8 cellular contexts compared by ENCODE assay signal in the genomic region with DNA sequence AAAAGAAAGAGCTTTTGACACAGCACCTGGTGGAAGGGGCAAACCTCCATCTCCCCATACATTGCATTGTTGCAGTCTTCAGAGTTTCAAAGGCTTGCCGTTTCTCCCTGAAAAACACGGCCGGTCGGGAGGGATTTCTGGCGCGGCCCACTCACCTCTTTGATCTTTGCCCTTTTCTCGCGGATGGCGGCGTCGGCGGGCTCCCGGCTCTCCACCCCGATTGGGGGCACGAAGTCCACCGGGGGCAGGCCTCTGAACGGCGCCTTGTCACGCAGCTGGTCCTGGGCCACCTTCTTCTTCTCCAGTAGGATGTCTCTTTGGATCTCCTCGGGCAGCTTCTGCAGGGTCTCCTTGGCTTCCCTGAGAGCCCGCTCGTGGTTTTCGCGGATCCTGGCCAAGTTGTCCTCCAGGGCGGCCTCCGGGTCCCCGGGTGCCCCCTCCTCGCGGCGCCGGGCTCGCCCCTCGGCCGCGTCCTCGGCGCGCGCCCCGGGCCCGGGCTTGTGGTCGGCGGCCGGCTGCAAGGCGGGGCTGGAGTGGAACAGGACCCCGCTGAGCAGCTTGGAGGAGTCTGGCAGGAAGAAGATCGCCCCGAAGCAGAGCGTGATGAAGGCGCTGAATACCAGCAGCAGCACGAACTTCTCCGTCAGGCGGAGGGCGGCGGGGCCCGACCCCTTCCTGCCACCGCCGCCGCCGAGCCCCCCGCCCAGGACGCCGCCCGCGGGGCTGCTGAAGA. TPM values are rescaled to one million over a fixed set of nuclear protein-coding genes. Genes with fewer than 3 reads are reported as not detected.
A peak's percentile ranks its signal among the peaks of the same experiment; 100 is the strongest.
DNase-seq lines count a peak whose midpoint lies in the region; ATAC-seq and TF ChIP-seq lines count a peak whose summit lies in the region.

No MANE protein-coding gene starts in this region.

- DNase-seq in Caco-2 (peak; percentile 54 to 59), NCI-H69 (lab: John Stamatoyannopoulos, UW) (peak; percentile 86), glomerular visceral epithelial cell (ENCODE audit: extremely low spot score) (peak; percentile 25), prostate gland (ENCODE audit: low spot score) (no peak), UCSD-AML1 (lab: John Stamatoyannopoulos, UW; ENCODE audit: unreplicated experiment) (no peak), SIG-M5 (lab: John Stamatoyannopoulos, UW) (no peak)
- peak; percentile 77 for DNase-seq in activated effector memory CD4-positive, alpha-beta T cell treated with anti-CD3 and anti-CD28 coated beads, Interleukin-2, amount 50 U/mL, for 16 hours

- POLR2A ChIA-PET in Caco-2 (lab: Charles Lee), result no interaction called here

- H3K27ac Mint-ChIP-seq in Caco-2 (ENCODE audit: unreplicated experiment), result peak overlapping the region; percentile 80

- no peaks in the 10 kb centered on the region for H3K9me3 Mint-ChIP-seq in Caco-2 (ENCODE audit: unreplicated experiment)

- H3K4me1 ChIP-seq in Caco-2 (peaks cover 15% of the 10 kb centered on the region), prostate gland (replicated peaks) (no peaks in the 10 kb centered on the region)

- H3K27me3 ChIP-seq in Caco-2 (replicated peaks; ENCODE audit: control insufficient read depth, insufficient read depth, low read length), result no peaks in the 10 kb centered on the region
- H3K27me3 ChIP-seq in prostate gland (replicated peaks; ENCODE audit: insufficient read depth), result no peaks in the 10 kb centered on the region

- under 1% methylated on average over 54 of the region's 65 CpGs for WGBS in prostate gland

- no TSS peak for BruUV-seq in Caco-2 (replicated peaks; lab: Mats Ljungman, UMichigan)

- H3K4me1 Mint-ChIP-seq in Caco-2 (ENCODE audit: low read depth, unreplicated experiment), result peaks cover 6% of the 10 kb centered on the region

- H3K4me3 Mint-ChIP-seq in Caco-2 (ENCODE audit: unreplicated experiment), result peak overlapping the region; percentile 81

- peak overlapping the region; percentile 84 to 91 for H3K27ac ChIP-seq in prostate gland

- no peak for TF ChIP-seq POLR2A in prostate gland (IDR thresholded peaks at IDR 0.05)

- H3K4me3 ChIP-seq in Caco-2 (ENCODE audit: low read depth, low read length) (peak overlapping the region; percentile 81), prostate gland (peak overlapping the region; percentile 79 to 95)

- H3K9me3 ChIP-seq in Caco-2 (no peaks in the 10 kb centered on the region), prostate gland (no peaks in the 10 kb centered on the region)

- peaks cover 5% of the 10 kb centered on the region for H3K27me3 Mint-ChIP-seq in Caco-2 (ENCODE audit: insufficient read depth, unreplicated experiment)

- H3K36me3 Mint-ChIP-seq in Caco-2 (ENCODE audit: insufficient read depth, unreplicated experiment), result peaks cover 9% of the 10 kb centered on the region

- no peaks in the 10 kb centered on the region; the same call in 1 of the 2 replicates for H3K36me3 ChIP-seq in Caco-2 (ENCODE audit: control insufficient read depth, insufficient read depth, low read length)
- no peaks in the 10 kb centered on the region for H3K36me3 ChIP-seq in prostate gland

- ATAC-seq in GM21576 (IDR thresholded peaks at IDR 0.05; ENCODE audit: unreplicated experiment), result peak; percentile 0

- intact Hi-C loops in Caco-2 (cut with micrococcal nuclease; ENCODE audit: unreplicated experiment), result loop anchor here (2.0 to 10.0 kb wide), 4 partner anchors 34 to 384 kb away; no protein-coding TSS in a partner anchor
- intact Hi-C loops in prostate gland (cut with DNase I), result loop anchor here (5.0 to 10.0 kb wide), 2 partner anchors 191 to 626 kb away; no protein-coding TSS in a partner anchor

- CTCF ChIA-PET in Caco-2 (lab: Charles Lee), result interaction anchor here (2.8 kb wide), 1 partner anchor 199 kb away, joined by 13 read pairs; no protein-coding TSS in a partner anchor

- TF ChIP-seq CTCF in Caco-2 (IDR thresholded peaks at IDR 0.05; ENCODE audit: insufficient read depth in 1 of 2, low read depth in 1 of 2, low read length in 1 of 2, severe bottlenecking in 1 of 2, unreplicated experiment in 1 of 2) (no peak), prostate gland (IDR thresholded peaks at IDR 0.05) (no peak)

RNA-seq across cellular contexts. Expression of gene MAN1A1, which starts 1.1 kb away (rescaled TPM):
- total RNA-seq in Caco-2 (2022) (28.7 and 28.9 TPM in 2 replicates), prostate gland (10 to 100 TPM; 17.9 to 27.9 TPM)

Comparison
In these comparisons a context has a peak if more than half of its experiments do, and no peak if none do; other contexts are left out.
1. DNase-seq: peak in Caco-2 (2 of 2), NCI-H69 (single experiment), activated effector memory CD4-positive, alpha-beta T cell treated with anti-CD3 and anti-CD28 coated beads, Interleukin-2, amount 50 U/mL, for 16 hours (single experiment) and glomerular visceral epithelial cell (single experiment); none in prostate gland (single experiment), UCSD-AML1 (single experiment) and SIG-M5 (single experiment).